14 cellular contexts compared by ENCODE assay signal in genomic region chr3:63980019-63980418, GRCh38. TPM values are rescaled to one million over a fixed set of nuclear protein-coding genes. Genes with fewer than 3 reads are reported as not detected.
A peak's percentile ranks its signal among the peaks of the same experiment; 100 is the strongest.
DNase-seq lines count a peak whose midpoint lies in the region; ATAC-seq and TF ChIP-seq lines count a peak whose summit lies in the region.
"Had no signal": no experiment of that assay in that cellular context is flagged by ENCODE, and none has a peak within 500 bp of the region (broad histone marks: within the 10 kb centered on the region; RNA-seq: fewer than 3 reads in every experiment).

No MANE protein-coding gene starts in this region.

- peaks cover 40% of the 10 kb centered on the region for H3K36me3 Mint-ChIP-seq in CD4-positive, CD25-positive, alpha-beta regulatory T cell
- H3K36me3 Mint-ChIP-seq in HFFc6 (ENCODE audit: low read depth) (peaks cover 31% of the 10 kb centered on the region), MCF 10A (ENCODE audit: insufficient read depth, unreplicated experiment) (peaks cover 41% of the 10 kb centered on the region), nephron progenitor cell (ENCODE audit: low read depth) (peaks cover 30% of the 10 kb centered on the region)
- H3K36me3 Mint-ChIP-seq in naive thymus-derived CD4-positive, alpha-beta T cell: peaks cover 7 to 40% (median 32%) of the 10 kb centered on the region in 5 donors

- POLR2A ChIA-PET in MCF 10A (lab: Yijun Ruan, JAX): interaction anchor here (1.2 to 11.5 kb wide), 3 partner anchors 11 to 121 kb away, joined by 4 to 283 read pairs (median 58); no protein-coding TSS in a partner anchor
- POLR2A ChIA-PET in naive thymus-derived CD4-positive, alpha-beta T cell (lab: Charles Lee): interaction anchor here (0.6 to 12.7 kb wide), 7 partner anchors 8 to 117 kb away, joined by 3 to 234 read pairs (median 6); partner anchors contain the start of genes PSMD6 and THOC7

- no peaks in the 10 kb centered on the region for H3K27me3 Mint-ChIP-seq in CD4-positive, CD25-positive, alpha-beta regulatory T cell
- H3K27me3 Mint-ChIP-seq in HFFc6 (ENCODE audit: insufficient read depth): no peaks in the 10 kb centered on the region
- H3K27me3 Mint-ChIP-seq in MCF 10A (ENCODE audit: insufficient read depth, unreplicated experiment): no peaks in the 10 kb centered on the region
- H3K27me3 Mint-ChIP-seq in naive thymus-derived CD4-positive, alpha-beta T cell: no peaks in the 10 kb centered on the region
- no peaks in the 10 kb centered on the region for H3K27me3 Mint-ChIP-seq in nephron progenitor cell (ENCODE audit: low read depth, poor library complexity)

- DNase-seq in CD4-positive, CD25-positive, alpha-beta regulatory T cell: peak in 1 of 3 donors; percentile 14
- DNase-seq in HFFc6 (no peak), MCF 10A (ENCODE audit: unreplicated experiment) (no peak), DMS79 treated with DMSO at 0.1 percent for 48 hours (lab: John Stamatoyannopoulos, UW) (no peak), nephron progenitor cell (no peak)
- no peak for DNase-seq in naive thymus-derived CD4-positive, alpha-beta T cell
- DNase-seq: BE2C; MV-4-11; NCI-H2081; right cardiac atrium; SK-N-SH; stimulated activated CD4-positive, alpha-beta T cell treated with anti-CD3 and anti-CD28 coated beads, Interleukin-4, amount 100 ng/mL, for 4 hours had no signal

- H3K4me1 Mint-ChIP-seq in CD4-positive, CD25-positive, alpha-beta regulatory T cell: peaks cover 39 to 91% (median 72%) of the 10 kb centered on the region in 4 donors
- H3K4me1 Mint-ChIP-seq in HFFc6 (ENCODE audit: low read depth) (peaks cover 47% of the 10 kb centered on the region), MCF 10A (ENCODE audit: insufficient read depth, unreplicated experiment) (peaks cover 28% of the 10 kb centered on the region), nephron progenitor cell (peaks cover 47% of the 10 kb centered on the region)
- H3K4me1 Mint-ChIP-seq in naive thymus-derived CD4-positive, alpha-beta T cell: peaks cover 51 to 95% (median 88%) of the 10 kb centered on the region in 7 donors

- no peaks in the 10 kb centered on the region for H3K27me3 ChIP-seq in CD4-positive, CD25-positive, alpha-beta regulatory T cell (ENCODE audit: control insufficient read depth, insufficient read depth, low read length)
- H3K27me3 ChIP-seq in naive thymus-derived CD4-positive, alpha-beta T cell (ENCODE audit: control insufficient read depth in 2 of 2, insufficient read depth in 2 of 2, low read length in 2 of 2): no peaks in the 10 kb centered on the region
- H3K27me3 ChIP-seq: BE2C had no signal

- no peaks in the 10 kb centered on the region for H3K9me3 ChIP-seq in CD4-positive, CD25-positive, alpha-beta regulatory T cell (ENCODE audit: control insufficient read depth in 2 of 2, low read length in 2 of 2)
- no peaks in the 10 kb centered on the region for H3K9me3 ChIP-seq in naive thymus-derived CD4-positive, alpha-beta T cell (ENCODE audit: control insufficient read depth in 2 of 3, low read length in 3 of 3)
- H3K9me3 ChIP-seq: BE2C, SK-N-SH had no signal

- CTCF ChIA-PET in MCF 10A (lab: Yijun Ruan, JAX): interaction anchor here (0.6 to 10.0 kb wide), 6 partner anchors 11 to 72 kb away, joined by 3 to 185 read pairs (median 6); partner anchors contain the start of gene PSMD6
- CTCF ChIA-PET in naive thymus-derived CD4-positive, alpha-beta T cell (lab: Charles Lee): interaction anchor here (1.8 to 11.1 kb wide), 4 partner anchors 14 to 43 kb away, joined by 5 to 162 read pairs (median 60); partner anchors contain the start of gene PSMD6

- peak overlapping the region; percentile 70 for H3K27ac ChIP-seq in CD4-positive, CD25-positive, alpha-beta regulatory T cell (ENCODE audit: insufficient read depth, low read length, poor library complexity, severe bottlenecking)
- peak overlapping the region; percentile 71 for H3K27ac ChIP-seq in naive thymus-derived CD4-positive, alpha-beta T cell (ENCODE audit: low read depth, low read length)

- BruUV-seq in MCF 10A (replicated peaks; lab: Mats Ljungman, UMichigan): no TSS peak

- TF ChIP-seq CTCF in HFFc6 (IDR thresholded peaks at IDR 0.05) (no peak), MCF 10A (IDR thresholded peaks at IDR 0.05; ENCODE audit: unreplicated experiment) (no peak), nephron progenitor cell (IDR thresholded peaks at IDR 0.05) (no peak)

- H3K4me1 ChIP-seq in CD4-positive, CD25-positive, alpha-beta regulatory T cell (ENCODE audit: control insufficient read depth, insufficient read depth, low read length, poor library complexity, severe bottlenecking): peaks cover 64% of the 10 kb centered on the region
- H3K4me1 ChIP-seq in naive thymus-derived CD4-positive, alpha-beta T cell (ENCODE audit: control insufficient read depth in 2 of 2, insufficient read depth in 2 of 2, low read length in 2 of 2): peaks cover 70 to 72% of the 10 kb centered on the region in 2 donors

- no peaks in the 10 kb centered on the region for H3K9me3 Mint-ChIP-seq in CD4-positive, CD25-positive, alpha-beta regulatory T cell
- H3K9me3 Mint-ChIP-seq in HFFc6: no peaks in the 10 kb centered on the region
- no peaks in the 10 kb centered on the region for H3K9me3 Mint-ChIP-seq in MCF 10A (ENCODE audit: unreplicated experiment)
- no peaks in the 10 kb centered on the region for H3K9me3 Mint-ChIP-seq in naive thymus-derived CD4-positive, alpha-beta T cell
- H3K9me3 Mint-ChIP-seq in nephron progenitor cell: no peaks in the 10 kb centered on the region

- H3K27ac Mint-ChIP-seq in CD4-positive, CD25-positive, alpha-beta regulatory T cell: peak overlapping the region; percentile 79 to 96 (median 92)
- peak overlapping the region; percentile 47 for H3K27ac Mint-ChIP-seq in HFFc6
- H3K27ac Mint-ChIP-seq in MCF 10A (ENCODE audit: low read depth, unreplicated experiment): peak overlapping the region; percentile 86
- peak overlapping the region; percentile 77 to 97 (median 89) for H3K27ac Mint-ChIP-seq in naive thymus-derived CD4-positive, alpha-beta T cell
- no peak overlapping the region for H3K27ac Mint-ChIP-seq in nephron progenitor cell

- intact Hi-C loops in MCF 10A (cut with micrococcal nuclease): no loop called here
- intact Hi-C loops in naive thymus-derived CD4-positive, alpha-beta T cell (cut with micrococcal nuclease): no loop called here

- H3K4me3 Mint-ChIP-seq in CD4-positive, CD25-positive, alpha-beta regulatory T cell: peak overlapping the region; percentile 70 to 87 (median 80)
- peak overlapping the region; percentile 34; the same call in 1 of the 2 replicates for H3K4me3 Mint-ChIP-seq in HFFc6
- no peak overlapping the region for H3K4me3 Mint-ChIP-seq in MCF 10A (ENCODE audit: unreplicated experiment)
- H3K4me3 Mint-ChIP-seq in naive thymus-derived CD4-positive, alpha-beta T cell: peak overlapping the region; percentile 77 to 89 (median 86)
- no peak overlapping the region for H3K4me3 Mint-ChIP-seq in nephron progenitor cell

- H3K36me3 ChIP-seq in CD4-positive, CD25-positive, alpha-beta regulatory T cell (ENCODE audit: control insufficient read depth, insufficient read depth, low read length): peaks cover 52% of the 10 kb centered on the region
- H3K36me3 ChIP-seq in naive thymus-derived CD4-positive, alpha-beta T cell (ENCODE audit: control insufficient read depth in 2 of 3, insufficient read depth in 3 of 3, low read length in 3 of 3): peaks cover 17 to 42% (median 24%) of the 10 kb centered on the region in 3 experiments

- H3K4me3 ChIP-seq in CD4-positive, CD25-positive, alpha-beta regulatory T cell (ENCODE audit: low read depth, low read length): peak overlapping the region; percentile 85
- peak overlapping the region; percentile 44 for H3K4me3 ChIP-seq in naive thymus-derived CD4-positive, alpha-beta T cell (ENCODE audit: low read length)

- no peak for ATAC-seq in CD4-positive, CD25-positive, alpha-beta regulatory T cell (ENCODE audit: low read depth in 2 of 2)
- no peak for ATAC-seq in naive thymus-derived CD4-positive, alpha-beta T cell
- ATAC-seq in GM18858 (IDR thresholded peaks at IDR 0.05; ENCODE audit: unreplicated experiment): no peak
- ATAC-seq: Panc1, right cardiac atrium had no signal

RNA-seq across cellular contexts. Expression of gene PSMD6, which starts 43.3 kb away (rescaled TPM):
- 86.7 TPM for total RNA-seq in CD4-positive, CD25-positive, alpha-beta regulatory T cell
- polyA plus RNA-seq in CD4-positive, CD25-positive, alpha-beta regulatory T cell: 100 to 1,000 TPM; 119 to 139 (median 124) TPM
- 100 to 1,000 TPM; 101 to 123 (median 113) TPM for total RNA-seq in HFFc6 (2021; fragmentation: NEBNext Ultra II Directional; extraction: Animal tissue kit (Norgen Biotek cat#: 25700))
- total RNA-seq in MCF 10A (2022): 62.7 and 66.0 TPM in 2 replicates
- total RNA-seq in naive thymus-derived CD4-positive, alpha-beta T cell: 100 to 1,000 TPM in 1 of 5 experiments, 10 to 100 TPM in 4; 63.4 to 103 (median 84.1) TPM
- polyA plus RNA-seq in naive thymus-derived CD4-positive, alpha-beta T cell: 100 to 1,000 TPM; 119 to 134 TPM

Comparison
In these comparisons a context has a peak if more than half of its experiments do, and no peak if none do; other contexts are left out.
1. H3K4me3 Mint-ChIP-seq: peak in CD4-positive, CD25-positive, alpha-beta regulatory T cell (4 of 4), HFFc6 (single experiment) and naive thymus-derived CD4-positive, alpha-beta T cell (10 of 10); none in MCF 10A (single experiment) and nephron progenitor cell (single experiment).